1 cellular context compared by ENCODE assay signal in genomic region chr4:2009651-2010233, GRCh38.
TF ChIP-seq lines count a peak whose summit lies in the region.

No MANE protein-coding gene starts in this region.

TF ChIP-seq in IMR-90, 13 proteins besides CTCF, POLR2A, EP300 and RAD21 (continued from another document):
- TF ChIP-seq USF2 (IDR thresholded peaks at IDR 0.05; ENCODE audit: low read depth, low read length): no peak
